In the genomic region with DNA sequence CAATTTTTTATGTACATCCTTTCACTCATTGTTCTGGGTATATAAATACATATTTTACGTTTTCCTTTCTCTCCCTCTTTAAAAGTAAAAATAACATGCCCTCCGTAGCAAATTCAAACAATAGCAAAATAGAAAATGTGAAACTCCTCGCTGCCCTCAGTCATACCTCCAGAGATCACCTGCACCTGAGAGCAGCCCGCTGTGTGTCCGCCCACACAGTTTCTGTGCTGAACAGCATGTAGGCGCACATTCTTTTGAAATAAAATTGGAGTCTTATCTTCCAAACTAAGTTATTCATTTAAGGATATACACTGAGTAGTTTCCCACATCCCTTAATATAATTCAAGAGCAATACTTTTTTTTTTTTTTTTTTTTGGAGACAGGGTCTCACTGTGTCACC, we compare ENCODE assay signal across 25 cellular contexts.
"Had no signal": no experiment of that assay in that cellular context is flagged by ENCODE, and none has a peak within 500 bp of the region (broad histone marks: within the 10 kb centered on the region; RNA-seq: fewer than 3 reads in every experiment).

No MANE protein-coding gene starts in this region.

- H3K9me3 ChIP-seq: esophagus muscularis mucosa, heart right ventricle, right atrium auricular region, testis, transverse colon had no signal

- H3K36me3 Mint-ChIP-seq: activated CD4-positive, alpha-beta memory T cell treated with anti-CD3 and anti-CD28 coated beads for 36 hours had no signal

- H3K4me1 Mint-ChIP-seq: activated B cell treated with CpG ODN at 0.5 μM for 24 hours, memory B cell had no signal

- ATAC-seq: foreskin keratinocyte; heart right ventricle; naive thymus-derived CD8-positive, alpha-beta T cell; stimulated activated naive CD8-positive, alpha-beta T cell treated with anti-CD3 and anti-CD28 coated beads, Interleukin-15, Interleukin-2, amounts not matched to agents 100 U/mL and 50 U/mL, for 24 hours had no signal

- H3K27ac Mint-ChIP-seq: activated B cell treated with CpG ODN at 0.5 μM for 24 hours; activated CD4-positive, alpha-beta memory T cell treated with anti-CD3 and anti-CD28 coated beads for 36 hours; activated naive CD8-positive, alpha-beta T cell; memory B cell; T-helper 1 cell treated with Interleukin-12 subunit alpha and Interleukin-12 subunit beta and Interleukin-4 antibody, amounts not matched to agents 30 μg/mL and 1 μg/mL, for 36 hours had no signal

- H3K27me3 Mint-ChIP-seq: activated B cell treated with CpG ODN at 0.5 μM for 24 hours; activated CD4-positive, alpha-beta memory T cell treated with anti-CD3 and anti-CD28 coated beads for 36 hours; activated naive CD8-positive, alpha-beta T cell; memory B cell had no signal

- H3K4me3 Mint-ChIP-seq: activated B cell treated with CpG ODN at 0.5 μM for 24 hours; activated CD4-positive, alpha-beta memory T cell treated with anti-CD3 and anti-CD28 coated beads for 36 hours; activated naive CD8-positive, alpha-beta T cell; memory B cell; naive thymus-derived CD8-positive, alpha-beta T cell; T-helper 1 cell treated with Interleukin-12 subunit alpha and Interleukin-12 subunit beta and Interleukin-4 antibody, amounts not matched to agents 30 μg/mL and 1 μg/mL, for 36 hours had no signal

- H3K9me3 Mint-ChIP-seq: activated B cell treated with CpG ODN at 0.5 μM for 24 hours; activated CD4-positive, alpha-beta memory T cell treated with anti-CD3 and anti-CD28 coated beads for 36 hours; memory B cell; naive thymus-derived CD8-positive, alpha-beta T cell; T-helper 1 cell treated with Interleukin-12 subunit alpha and Interleukin-12 subunit beta and Interleukin-4 antibody, amounts not matched to agents 30 μg/mL and 1 μg/mL, for 36 hours had no signal

- DNase-seq: activated B cell treated with CpG ODN at 0.5 μM for 24 hours; activated CD4-positive, alpha-beta memory T cell treated with anti-CD3 and anti-CD28 coated beads for 36 hours; activated CD4-positive, alpha-beta T cell treated with anti-CD3 and anti-CD28 coated beads for 4 hours; activated effector memory CD4-positive, alpha-beta T cell treated with Interleukin-2 at 50 U/mL for 16 hours; activated naive CD4-positive, alpha-beta T cell treated with Interleukin-2 at 50 U/mL for 16 hours; activated T-cell treated with anti-CD3 and anti-CD28 coated beads, Interleukin-2, amount 50 U/mL, for 48 hours; anterior cingulate cortex; dermis blood vessel endothelial cell; effector CD4-positive, alpha-beta T cell; foreskin keratinocyte; heart right ventricle; naive thymus-derived CD8-positive, alpha-beta T cell; stimulated activated CD4-positive, alpha-beta T cell treated with anti-CD3 and anti-CD28 coated beads, Interleukin-2, amount 100 ng/mL, for 48 hours; stimulated activated naive CD8-positive, alpha-beta T cell treated with anti-CD3 and anti-CD28 coated beads, Interleukin-15, Interleukin-2, amounts not matched to agents 100 U/mL and 50 U/mL, for 24 hours; SW 1271; T1000; testis; transverse colon had no signal

- FAIRE-seq: colon, urothelium cell line had no signal
